In genomic region chr15:100101389-100102089, GRCh38 we compare ENCODE assay signal across 16 cellular contexts.
DNase-seq lines count a peak whose midpoint lies in the region; ATAC-seq and TF ChIP-seq lines count a peak whose summit lies in the region.
"Had no signal": no experiment of that assay in that cellular context is flagged by ENCODE, and none has a peak within 500 bp of the region (broad histone marks: within the 10 kb centered on the region; RNA-seq: fewer than 3 reads in every experiment).

No MANE protein-coding gene starts in this region.

- no peaks in the 10 kb centered on the region for H3K9me3 ChIP-seq in testis
- no peaks in the 10 kb centered on the region for H3K9me3 ChIP-seq in HAP-1

- H3K27me3 Mint-ChIP-seq in activated CD8-positive, alpha-beta memory T cell treated with anti-CD3 and anti-CD28 coated beads, Interleukin-2, amount 10 ng/mL, durations not matched to agents 7 days and 5 days = no peaks in the 10 kb centered on the region
- no peaks in the 10 kb centered on the region; the same call in 1 of the 2 replicates for H3K27me3 Mint-ChIP-seq in WTC11 (ENCODE audit: low read depth)

- no peak overlapping the region for H3K27ac Mint-ChIP-seq in activated CD8-positive, alpha-beta memory T cell treated with anti-CD3 and anti-CD28 coated beads, Interleukin-2, amount 10 ng/mL, durations not matched to agents 7 days and 5 days
- no peak overlapping the region for H3K27ac Mint-ChIP-seq in WTC11

- no peaks in the 10 kb centered on the region for H3K4me1 Mint-ChIP-seq in activated CD8-positive, alpha-beta memory T cell treated with anti-CD3 and anti-CD28 coated beads, Interleukin-2, amount 10 ng/mL, durations not matched to agents 7 days and 5 days
- H3K4me1 Mint-ChIP-seq in WTC11 = no peaks in the 10 kb centered on the region

- H3K36me3 Mint-ChIP-seq in activated CD8-positive, alpha-beta memory T cell treated with anti-CD3 and anti-CD28 coated beads, Interleukin-2, amount 10 ng/mL, durations not matched to agents 7 days and 5 days = no peaks in the 10 kb centered on the region
- H3K36me3 Mint-ChIP-seq in WTC11 = no peaks in the 10 kb centered on the region

- H3K4me3 ChIP-seq in testis (no peak overlapping the region), HAP-1 (no peak overlapping the region)
- H3K4me3 ChIP-seq: BLaER1 treated with 17β-estradiol and CSF1 and Interleukin-3, amounts not matched to agents 10 nM and 100 nM had no signal

- TF ChIP-seq POLR2A in testis (IDR thresholded peaks at IDR 0.05) = no peak

- H3K4me3 Mint-ChIP-seq in activated CD8-positive, alpha-beta memory T cell treated with anti-CD3 and anti-CD28 coated beads, Interleukin-2, amount 10 ng/mL, durations not matched to agents 7 days and 5 days = no peak overlapping the region
- no peak overlapping the region for H3K4me3 Mint-ChIP-seq in WTC11

- POLR2A ChIA-PET in WTC11 (lab: Charles Lee) = no interaction called here

- H3K36me3 ChIP-seq in testis (ENCODE audit: low read depth, missing control alignments) (no peaks in the 10 kb centered on the region), HAP-1 (replicated peaks) (no peaks in the 10 kb centered on the region)
- H3K36me3 ChIP-seq: BLaER1 treated with 17β-estradiol and CSF1 and Interleukin-3, amounts not matched to agents 10 nM and 100 nM had no signal

- peaks cover 2% of the 10 kb centered on the region for H3K4me1 ChIP-seq in testis
- no peaks in the 10 kb centered on the region for H3K4me1 ChIP-seq in HAP-1

- in situ Hi-C loops in HAP-1 (cut with MboI; ENCODE audit: low sequenced_read_pairs) = no loop called here

- intact Hi-C loops in cardiac septum (cut with DNase I) = no loop called here
- intact Hi-C loops in testis (cut with DNase I; ENCODE audit: low total_unique reads) = no loop called here

- WGBS in testis, 2 donors = 53 to 60% methylated on average over 13 of the region's 13 CpGs

- H3K27me3 ChIP-seq in testis (no peaks in the 10 kb centered on the region), HAP-1 (ENCODE audit: low read depth) (no peaks in the 10 kb centered on the region)

- TF ChIP-seq CTCF in testis (IDR thresholded peaks at IDR 0.05) (no peak), WTC11 (IDR thresholded peaks at IDR 0.05) (no peak)

- CTCF ChIA-PET in activated CD8-positive, alpha-beta memory T cell treated with anti-CD3 and anti-CD28 coated beads, Interleukin-2, amount 10 ng/mL, durations not matched to agents 7 days and 5 days (lab: Charles Lee) = no interaction called here
- CTCF ChIA-PET in WTC11 (lab: Charles Lee) = no interaction called here

- no peak for ATAC-seq in activated CD8-positive, alpha-beta memory T cell treated with anti-CD3 and anti-CD28 coated beads, Interleukin-2, amount 10 ng/mL, durations not matched to agents 7 days and 5 days
- no peak for ATAC-seq in WTC11
- ATAC-seq: HepG2 had no signal

- H3K27ac ChIP-seq in testis = peak overlapping the region in 1 of 2 donors; percentile 24
- H3K27ac ChIP-seq: 22Rv1; BLaER1 treated with 17β-estradiol and CSF1 and Interleukin-3, amounts not matched to agents 10 nM and 100 nM; KMS-11 had no signal

- DNase-seq in activated CD8-positive, alpha-beta memory T cell treated with anti-CD3 and anti-CD28 coated beads for 24 hours = peak; percentile 17
- no peak for DNase-seq in activated CD8-positive, alpha-beta memory T cell treated with anti-CD3 and anti-CD28 coated beads, Interleukin-2, amount 10 ng/mL, durations not matched to agents 7 days and 5 days
- DNase-seq in cardiac septum (ENCODE audit: low spot score) (peak; percentile 59), mesenteric fat pad (ENCODE audit: low spot score) (peak; percentile 45), testis (peak; percentile 47), WTC11 (ENCODE audit: low spot score) (no peak), HAP-1 (ENCODE audit: low spot score in 2 of 2) (no peak), NAMALWA (ENCODE audit: low spot score) (no peak)
- DNase-seq: NCI-H1105, NCI-H1694 treated with DMSO at 0.1 percent for 48 hours, NCI-H2171, NCI-H774 had no signal

- H3K9me3 Mint-ChIP-seq in activated CD8-positive, alpha-beta memory T cell treated with anti-CD3 and anti-CD28 coated beads, Interleukin-2, amount 10 ng/mL, durations not matched to agents 7 days and 5 days (ENCODE audit: low read depth) = no peaks in the 10 kb centered on the region
- H3K9me3 Mint-ChIP-seq in WTC11 = peaks cover 12% of the 10 kb centered on the region; the same call in 1 of the 2 replicates

TF ChIP-seq in WTC11, 78 proteins besides CTCF, POLR2A, EP300 and RAD21:
- TF ChIP-seq SOX15 (CRISPR knock-in tag; IDR thresholded peaks at IDR 0.05) (no peak), ARID4B (CRISPR knock-in tag; IDR thresholded peaks at IDR 0.05; ENCODE audit: borderline replicate concordance) (no peak), E2F1 (CRISPR knock-in tag; IDR thresholded peaks at IDR 0.05) (no peak), SMAD3 (CRISPR knock-in tag; IDR thresholded peaks at IDR 0.05; ENCODE audit: borderline replicate concordance) (no peak), MLX (CRISPR knock-in tag; IDR thresholded peaks at IDR 0.05) (no peak), AR (CRISPR knock-in tag; IDR thresholded peaks at IDR 0.05) (no peak)

Comparison
In these comparisons a context has a peak if more than half of its experiments do, and no peak if none do; other contexts are left out.
1. DNase-seq: peak in activated CD8-positive, alpha-beta memory T cell treated with anti-CD3 and anti-CD28 coated beads for 24 hours (single experiment), cardiac septum (single experiment), mesenteric fat pad (single experiment) and testis (single experiment); none in activated CD8-positive, alpha-beta memory T cell treated with anti-CD3 and anti-CD28 coated beads, Interleukin-2, amount 10 ng/mL, durations not matched to agents 7 days and 5 days (single experiment), WTC11 (single experiment), HAP-1 (0 of 2) and NAMALWA (single experiment).